In genomic region chr15:68537097-68537496, GRCh38 we compare ENCODE assay signal across 2 cellular contexts.
TF ChIP-seq lines count a peak whose summit lies in the region.

No MANE protein-coding gene starts in this region.

TF ChIP-seq in SK-N-SH, 30 proteins besides CTCF, POLR2A, EP300 and RAD21 (continued from another document):
- TF ChIP-seq POLR2AphosphoS5 (IDR thresholded peaks at IDR 0.05; ENCODE audit: low read depth, low read length) (no peak), IRF3 (IDR thresholded peaks at IDR 0.05; ENCODE audit: low read depth, low read length) (no peak), NRF1 (IDR thresholded peaks at IDR 0.05; ENCODE audit: low read depth, low read length) (no peak), USF2 (IDR thresholded peaks at IDR 0.05; ENCODE audit: borderline replicate concordance, low read depth, low read length) (no peak), MAX (IDR thresholded peaks at IDR 0.05; ENCODE audit: low read depth) (no peak), USF1 (IDR thresholded peaks at IDR 0.05; ENCODE audit: borderline replicate concordance, low read depth) (no peak), FOXM1 (IDR thresholded peaks at IDR 0.05; ENCODE audit: low read depth) (no peak)

TF ChIP-seq in SK-N-SH treated with all-trans-retinoic acid at 6 μM for 48 hours, 23 proteins besides CTCF, POLR2A, EP300 and RAD21 (continued from another document):
- no peak for TF ChIP-seq CREB5 (CRISPR knock-in tag; IDR thresholded peaks at IDR 0.05; ENCODE audit: low read depth)
- TF ChIP-seq BACH2 (CRISPR knock-in tag; IDR thresholded peaks at IDR 0.05; ENCODE audit: borderline replicate concordance) = no peak
- no peak for TF ChIP-seq TSHZ2 (CRISPR knock-in tag; IDR thresholded peaks at IDR 0.05)
- TF ChIP-seq PATZ1 (CRISPR knock-in tag; IDR thresholded peaks at IDR 0.05; ENCODE audit: borderline replicate concordance) = no peak
